14 cellular contexts compared by ENCODE assay signal in genomic region chr19:49491030-49491803, GRCh38. TPM values are rescaled to one million over a fixed set of nuclear protein-coding genes. Genes with fewer than 3 reads are reported as not detected.
A peak's percentile ranks its signal among the peaks of the same experiment; 100 is the strongest.
DNase-seq lines count a peak whose midpoint lies in the region; ATAC-seq, FAIRE-seq and TF ChIP-seq lines count a peak whose summit lies in the region.
"Had no signal": no experiment of that assay in that cellular context is flagged by ENCODE, and none has a peak within 500 bp of the region (broad histone marks: within the 10 kb centered on the region; RNA-seq: fewer than 3 reads in every experiment).

No MANE protein-coding gene starts in this region.

- H3K4me3 Mint-ChIP-seq in activated CD4-positive, alpha-beta T cell treated with anti-CD3 and anti-CD28 coated beads, Interleukin-2, amount 10 ng/mL, durations not matched to agents 7 days and 5 days, result no peak overlapping the region
- H3K4me3 Mint-ChIP-seq in IgD-negative memory B cell (peak overlapping the region in 3 of 4 donors; percentile 21 to 82 (median 79)), astrocyte (ENCODE audit: unreplicated experiment) (peak overlapping the region; percentile 72), progenitor cell of endocrine pancreas (ENCODE audit: low read depth) (no peak overlapping the region)

- no peak for FAIRE-seq in astrocyte (lab: Jason Lieb, UNC)

- H3K36me3 ChIP-seq in astrocyte (ENCODE audit: insufficient read depth, low read length), result peaks cover 36% of the 10 kb centered on the region
- H3K36me3 ChIP-seq: uterus had no signal

- H3K27ac ChIP-seq in astrocyte (ENCODE audit: low read depth, low read length), result no peak overlapping the region

- H3K4me2 ChIP-seq in astrocyte (ENCODE audit: low read length), result peak overlapping the region; percentile 91

- H4K20me1 ChIP-seq in astrocyte (ENCODE audit: insufficient read depth, low read length), result peaks cover 55% of the 10 kb centered on the region

- H3K4me1 Mint-ChIP-seq in activated CD4-positive, alpha-beta T cell treated with anti-CD3 and anti-CD28 coated beads, Interleukin-2, amount 10 ng/mL, durations not matched to agents 7 days and 5 days, result peaks cover 54% of the 10 kb centered on the region
- peaks cover 24 to 28% (median 26%) of the 10 kb centered on the region in 3 donors for H3K4me1 Mint-ChIP-seq in IgD-negative memory B cell
- peaks cover 25% of the 10 kb centered on the region for H3K4me1 Mint-ChIP-seq in astrocyte (ENCODE audit: low read depth, unreplicated experiment)
- H3K4me1 Mint-ChIP-seq in progenitor cell of endocrine pancreas (ENCODE audit: low read depth), result peaks cover 16% of the 10 kb centered on the region

- H3K9me3 ChIP-seq in astrocyte (ENCODE audit: insufficient read depth, low read depth, low read length), result no peaks in the 10 kb centered on the region
- H3K9me3 ChIP-seq: heart right ventricle, uterus had no signal

- no peak for ATAC-seq in HG02938 (IDR thresholded peaks at IDR 0.05; ENCODE audit: unreplicated experiment)
- ATAC-seq: heart right ventricle had no signal

- peaks cover 66% of the 10 kb centered on the region for H3K36me3 Mint-ChIP-seq in activated CD4-positive, alpha-beta T cell treated with anti-CD3 and anti-CD28 coated beads, Interleukin-2, amount 10 ng/mL, durations not matched to agents 7 days and 5 days (ENCODE audit: low read depth)
- H3K36me3 Mint-ChIP-seq in IgD-negative memory B cell (peaks cover 8% of the 10 kb centered on the region), astrocyte (ENCODE audit: low read depth, unreplicated experiment) (peaks cover 37% of the 10 kb centered on the region), progenitor cell of endocrine pancreas (ENCODE audit: insufficient read depth) (peaks cover 28% of the 10 kb centered on the region)

- TF ChIP-seq CTCF in astrocyte (IDR thresholded peaks at IDR 0.05; ENCODE audit: insufficient read depth, low read depth, low read length), result no peak
- no peak for TF ChIP-seq CTCF in progenitor cell of endocrine pancreas (IDR thresholded peaks at IDR 0.05; ENCODE audit: unreplicated experiment)

- peak overlapping the region; percentile 46 for H3K27ac Mint-ChIP-seq in activated CD4-positive, alpha-beta T cell treated with anti-CD3 and anti-CD28 coated beads, Interleukin-2, amount 10 ng/mL, durations not matched to agents 7 days and 5 days
- H3K27ac Mint-ChIP-seq in IgD-negative memory B cell (peak overlapping the region; percentile 92 to 98 (median 97)), astrocyte (ENCODE audit: unreplicated experiment) (peak overlapping the region; percentile 92), progenitor cell of endocrine pancreas (peak overlapping the region; percentile 96)

- H3K79me2 ChIP-seq in astrocyte (ENCODE audit: insufficient read depth, low read length), result peaks cover 39% of the 10 kb centered on the region

- peak overlapping the region; percentile 97 for H3K9ac ChIP-seq in astrocyte (ENCODE audit: low read length)

- no peak overlapping the region for H3K4me3 ChIP-seq in astrocyte (ENCODE audit: insufficient read depth, low read depth, low read length)
- H3K4me3 ChIP-seq: uterus had no signal

- CTCF ChIA-PET in activated CD4-positive, alpha-beta T cell treated with anti-CD3 and anti-CD28 coated beads, Interleukin-2, amount 10 ng/mL, durations not matched to agents 7 days and 5 days (lab: Charles Lee), result interaction anchor here (1.1 to 1.2 kb wide), 2 partner anchors 15 to 79 kb away, joined by 3 to 5 read pairs; no protein-coding TSS in a partner anchor

- no peak for DNase-seq in activated CD4-positive, alpha-beta T cell treated with anti-CD3 and anti-CD28 coated beads, Interleukin-2, amount 10 ng/mL, durations not matched to agents 7 days and 5 days
- no peak for DNase-seq in activated CD4-positive, alpha-beta T cell treated with anti-CD3 and anti-CD28 coated beads for 48 hours
- DNase-seq in astrocyte (ENCODE audit: low read depth) (no peak), progenitor cell of endocrine pancreas (ENCODE audit: low spot score, unreplicated experiment) (no peak), UCSD-AML1 (lab: John Stamatoyannopoulos, UW; ENCODE audit: unreplicated experiment) (no peak), 8988T (no peak)
- DNase-seq: activated CD4-positive, alpha-beta T cell treated with anti-CD3 and anti-CD28 coated beads for 1 hour; heart right ventricle; NCI-H1417 treated with DMSO at 0.1 percent for 48 hours; RPMI8226; stimulated activated CD4-positive, alpha-beta T cell treated with anti-CD3 and anti-CD28 coated beads, Interleukin-2, amount 100 ng/mL, for 48 hours; uterus had no signal

- H3K9me3 Mint-ChIP-seq in activated CD4-positive, alpha-beta T cell treated with anti-CD3 and anti-CD28 coated beads, Interleukin-2, amount 10 ng/mL, durations not matched to agents 7 days and 5 days, result no peaks in the 10 kb centered on the region
- H3K9me3 Mint-ChIP-seq in IgD-negative memory B cell (peaks cover 0 to 2% (median 0%) of the 10 kb centered on the region in 3 donors), astrocyte (ENCODE audit: unreplicated experiment) (no peaks in the 10 kb centered on the region), progenitor cell of endocrine pancreas (ENCODE audit: low read depth) (no peaks in the 10 kb centered on the region)

- H3K4me1 ChIP-seq in astrocyte (ENCODE audit: insufficient read depth, low read length), result peaks cover 14% of the 10 kb centered on the region

- POLR2A ChIA-PET in activated CD4-positive, alpha-beta T cell treated with anti-CD3 and anti-CD28 coated beads, Interleukin-2, amount 10 ng/mL, durations not matched to agents 7 days and 5 days (lab: Charles Lee), result interaction anchor here (1.5 kb wide), 1 partner anchor 18 kb away, joined by 4 read pairs; no protein-coding TSS in a partner anchor

- H3K27me3 Mint-ChIP-seq in activated CD4-positive, alpha-beta T cell treated with anti-CD3 and anti-CD28 coated beads, Interleukin-2, amount 10 ng/mL, durations not matched to agents 7 days and 5 days, result no peaks in the 10 kb centered on the region
- H3K27me3 Mint-ChIP-seq in IgD-negative memory B cell (no peaks in the 10 kb centered on the region), astrocyte (ENCODE audit: low read depth, unreplicated experiment) (no peaks in the 10 kb centered on the region), progenitor cell of endocrine pancreas (no peaks in the 10 kb centered on the region)

- no peaks in the 10 kb centered on the region for H3K27me3 ChIP-seq in astrocyte (ENCODE audit: insufficient read depth, low read length)
- H3K27me3 ChIP-seq: heart right ventricle, uterus had no signal

- H2AFZ ChIP-seq in astrocyte (ENCODE audit: low read depth, low read length), result no peak overlapping the region

RNA-seq across cellular contexts. Expression of gene RPL13A, which starts 3.8 kb away (rescaled TPM):
- 1,000 to 10,000 TPM; 2,327 to 2,349 TPM for total RNA-seq in activated CD4-positive, alpha-beta T cell treated with anti-CD3 and anti-CD28 coated beads, Interleukin-2, amount 10 ng/mL, durations not matched to agents 7 days and 5 days
- 3,792 TPM for polyA plus RNA-seq in IgD-negative memory B cell
- total RNA-seq in astrocyte (2,066 and 2,119 TPM in 2 replicates), progenitor cell of endocrine pancreas (2,665 and 2,783 TPM in 2 replicates)

RNA-seq across cellular contexts. Expression of gene RPS11, which starts 5.0 kb away (rescaled TPM):
- total RNA-seq in activated CD4-positive, alpha-beta T cell treated with anti-CD3 and anti-CD28 coated beads, Interleukin-2, amount 10 ng/mL, durations not matched to agents 7 days and 5 days, result 1,000 to 10,000 TPM; 1,996 to 2,084 TPM
- 3,702 TPM for polyA plus RNA-seq in IgD-negative memory B cell
- 1,263 and 1,399 TPM in 2 replicates for total RNA-seq in astrocyte
- total RNA-seq in progenitor cell of endocrine pancreas, result 2,272 and 2,377 TPM in 2 replicates

RNA-seq across cellular contexts. Expression of gene FLT3LG, which starts 17.2 kb away (rescaled TPM):
- 100 to 1,000 TPM; 348 to 355 TPM for total RNA-seq in activated CD4-positive, alpha-beta T cell treated with anti-CD3 and anti-CD28 coated beads, Interleukin-2, amount 10 ng/mL, durations not matched to agents 7 days and 5 days
- 24.3 TPM for polyA plus RNA-seq in IgD-negative memory B cell
- 0.38 TPM in 1 of 2 replicates, not detected in the other for total RNA-seq in astrocyte
- 0.96 and 1.1 TPM in 2 replicates for total RNA-seq in progenitor cell of endocrine pancreas

RNA-seq across cellular contexts. Expression of gene FCGRT, which starts 21.2 kb away (rescaled TPM):
- 10 to 100 TPM; 25.0 to 27.4 TPM for total RNA-seq in activated CD4-positive, alpha-beta T cell treated with anti-CD3 and anti-CD28 coated beads, Interleukin-2, amount 10 ng/mL, durations not matched to agents 7 days and 5 days
- polyA plus RNA-seq in IgD-negative memory B cell, result 60.8 TPM
- total RNA-seq in astrocyte, result 32.2 and 40.6 TPM in 2 replicates
- 153 and 169 TPM in 2 replicates for total RNA-seq in progenitor cell of endocrine pancreas

RNA-seq across cellular contexts. Expression of gene RCN3, which starts 36.6 kb away (rescaled TPM):
- total RNA-seq in activated CD4-positive, alpha-beta T cell treated with anti-CD3 and anti-CD28 coated beads, Interleukin-2, amount 10 ng/mL, durations not matched to agents 7 days and 5 days, result 1 to 10 TPM; 4.2 TPM
- 3.1 TPM for polyA plus RNA-seq in IgD-negative memory B cell
- total RNA-seq in astrocyte (20.2 and 27.5 TPM in 2 replicates), progenitor cell of endocrine pancreas (43.4 and 58.0 TPM in 2 replicates)

Comparison
In these comparisons a context has a peak if more than half of its experiments do, and no peak if none do; other contexts are left out.
1. H3K27ac Mint-ChIP-seq: peak in every context shown above with its lines; median percentile 97 in IgD-negative memory B cell; 96 in progenitor cell of endocrine pancreas; 92 in astrocyte; 46 in activated CD4-positive, alpha-beta T cell treated with anti-CD3 and anti-CD28 coated beads, Interleukin-2, amount 10 ng/mL, durations not matched to agents 7 days and 5 days.
2. H3K4me3 Mint-ChIP-seq: peak in IgD-negative memory B cell (3 of 4) and astrocyte (single experiment); none in activated CD4-positive, alpha-beta T cell treated with anti-CD3 and anti-CD28 coated beads, Interleukin-2, amount 10 ng/mL, durations not matched to agents 7 days and 5 days (single experiment) and progenitor cell of endocrine pancreas (single experiment).
3. RNA of gene FLT3LG, which starts 17.2 kb away (total RNA-seq): 348 to 355 TPM in activated CD4-positive, alpha-beta T cell treated with anti-CD3 and anti-CD28 coated beads, Interleukin-2, amount 10 ng/mL, durations not matched to agents 7 days and 5 days; 0.96 to 1.1 TPM in progenitor cell of endocrine pancreas and 0.38 TPM in astrocyte; every median in the first group is over 100 times any median in the second.